ENCODE assay signal across 28 cellular contexts in the genomic region with DNA sequence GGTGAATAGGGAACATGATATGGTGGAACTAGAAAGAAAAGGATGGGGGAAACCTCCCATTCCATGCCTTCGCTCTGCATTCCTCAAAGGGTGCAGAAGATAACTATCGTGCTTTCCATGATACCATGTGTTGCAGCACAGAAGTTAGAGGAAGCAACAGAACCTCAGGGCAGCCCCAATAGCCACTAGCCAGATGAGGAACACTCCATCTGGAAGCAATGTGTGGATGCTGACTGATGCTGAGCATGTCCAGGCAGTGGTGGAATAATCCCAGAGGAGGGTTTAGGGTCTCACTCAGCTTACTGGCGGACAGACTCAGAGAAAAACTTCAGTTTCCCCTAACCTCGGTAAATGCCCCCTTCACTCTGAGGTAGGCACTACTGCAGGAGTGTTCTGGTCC. TPM values are rescaled to one million over a fixed set of nuclear protein-coding genes. Genes with fewer than 3 reads are reported as not detected.
"Had no signal": no experiment of that assay in that cellular context is flagged by ENCODE, and none has a peak within 500 bp of the region (broad histone marks: within the 10 kb centered on the region; RNA-seq: fewer than 3 reads in every experiment).

No MANE protein-coding gene starts in this region.

- ATAC-seq: esophagus mucosa; gastrocnemius medialis; heart left ventricle; left colon; mucosa of descending colon; natural killer cell treated with Interleukin-12 subunit alpha and Interleukin-12 subunit beta and Interleukin-15 and Interleukin-18, amount 100 ng/mL, for 72 hours; right lobe of liver; stimulated activated naive B cell treated with anti-CD40 and anti-IgM and Interleukin-4, amounts not matched to agents 10 μg/mL and 1 μg/mL and 100 μg/mL, for 72 hours; upper lobe of right lung had no signal

- H2AFZ ChIP-seq: parathyroid adenoma had no signal

- H3K4me3 ChIP-seq: gastrocnemius medialis, heart left ventricle, left ventricle myocardium inferior, lung, mucosa of descending colon, right lobe of liver, thoracic aorta, transverse colon, upper lobe of right lung, uterus had no signal

- DNase-seq: cerebellar nuclear complex; effector CD8-positive, alpha-beta T cell; endodermal cell; gastrocnemius medialis; heart left ventricle; hypothalamus; immature natural killer cell; islet precursor cell; kidney glomerular epithelial cell; left colon; left ventricle myocardium inferior; mucosa of descending colon; naive B cell; right lobe of liver; small intestine; stimulated activated CD4-positive, alpha-beta T cell treated with anti-CD3 and anti-CD28 coated beads, Interleukin-15, amount 100 ng/mL, for 24 hours; stimulated activated CD4-positive, alpha-beta T cell treated with anti-CD3 and anti-CD28 coated beads, Interleukin-2, amount 100 ng/mL, for 48 hours; stimulated activated naive B cell treated with anti-CD40 and anti-IgM and Interleukin-4, amounts not matched to agents 10 μg/mL and 1 μg/mL and 100 μg/mL, for 72 hours; transverse colon; upper lobe of right lung; uterus had no signal

- H3K9ac ChIP-seq: parathyroid adenoma had no signal

- H3K27ac ChIP-seq: epithelial cell of prostate, gastrocnemius medialis, heart left ventricle, left ventricle myocardium inferior, neutrophil, parathyroid adenoma, right lobe of liver, transverse colon, upper lobe of right lung, uterus had no signal

- H3K36me3 ChIP-seq: gastrocnemius medialis, heart left ventricle, left ventricle myocardium inferior, neutrophil, right lobe of liver, thoracic aorta, transverse colon, upper lobe of right lung, uterus had no signal

- H3K9me3 ChIP-seq: gastrocnemius medialis, heart left ventricle, left ventricle myocardium inferior, mucosa of descending colon, neutrophil, right lobe of liver, thoracic aorta, transverse colon, upper lobe of right lung, uterus had no signal

- H3K4me1 ChIP-seq: gastrocnemius medialis, right lobe of liver, transverse colon, upper lobe of right lung, uterus had no signal

- H3K27me3 ChIP-seq: gastrocnemius medialis, neutrophil, right lobe of liver, transverse colon, upper lobe of right lung, uterus had no signal

RNA-seq across cellular contexts. Expression of gene RTL8B, which starts 24.1 kb away (rescaled TPM):
- polyA plus RNA-seq: immature natural killer cell had no signal
